In genomic region chr7:129559564-129559963, GRCh38 we compare ENCODE assay signal across 1 cellular context.
A peak's percentile ranks its signal among the peaks of the same experiment; 100 is the strongest.
TF ChIP-seq lines count a peak whose summit lies in the region.

No MANE protein-coding gene starts in this region.

TF ChIP-seq in K562, 482 proteins besides CTCF, POLR2A, EP300 and RAD21 (continued from another document and continues in another):
- TF ChIP-seq CHD7 (IDR thresholded peaks at IDR 0.05; ENCODE audit: low read depth, low read length) (no peak), SNRNP70 (optimal IDR thresholded peaks at IDR 0.05; ENCODE audit: low read depth, low read length) (no peak), IRF2 (CRISPR knock-in tag; IDR thresholded peaks at IDR 0.05) (no peak), DDX20 (tag; IDR thresholded peaks at IDR 0.05; ENCODE audit: low read depth) (no peak), ZNF398 (CRISPR knock-in tag; IDR thresholded peaks at IDR 0.05) (no peak), ZNF436 (CRISPR knock-in tag; IDR thresholded peaks at IDR 0.05) (no peak), IRF1 (CRISPR knock-in tag; IDR thresholded peaks at IDR 0.05; ENCODE audit: borderline replicate concordance) (no peak), MTA1 (IDR thresholded peaks at IDR 0.05; ENCODE audit: borderline replicate concordance) (no peak), SMC3 (conservative IDR thresholded peaks at IDR 0.05; ENCODE audit: insufficient read depth, low read depth, low read length) (no peak), ZNF518B (CRISPR knock-in tag; IDR thresholded peaks at IDR 0.05) (no peak), RAD51 (IDR thresholded peaks at IDR 0.05; ENCODE audit: borderline replicate concordance, low read depth) (no peak), THRB (CRISPR knock-in tag; conservative IDR thresholded peaks at IDR 0.05) (no peak), ESRRA (IDR thresholded peaks at IDR 0.05; ENCODE audit: borderline replicate concordance, low read depth) (no peak), SUPT5H (IDR thresholded peaks at IDR 0.05) (no peak), SREBF2 (CRISPR knock-in tag; IDR thresholded peaks at IDR 0.05) (no peak), RBM39 (optimal IDR thresholded peaks at IDR 0.05; ENCODE audit: low read depth, low read length) (no peak), CREB3 (tag; conservative IDR thresholded peaks at IDR 0.05; ENCODE audit: low read depth) (no peak), POLR2B (IDR thresholded peaks at IDR 0.05; ENCODE audit: low read depth, partially characterized antibody) (no peak), CHD2 (IDR thresholded peaks at IDR 0.05; ENCODE audit: low read depth, low read length) (no peak), CCAR2 (IDR thresholded peaks at IDR 0.05; ENCODE audit: low read depth, low read length) (no peak), TAF7 (tag; IDR thresholded peaks at IDR 0.05) (no peak), SLC30A9 (CRISPR knock-in tag; IDR thresholded peaks at IDR 0.05) (no peak), CEBPG (CRISPR knock-in tag; IDR thresholded peaks at IDR 0.05) (no peak), CEBPG (tag; conservative IDR thresholded peaks at IDR 0.05 in 1 of 2, IDR thresholded peaks at IDR 0.05 in 1 of 2) (no peak), XRCC3 (IDR thresholded peaks at IDR 0.05) (no peak), TEAD4 (IDR thresholded peaks at IDR 0.05; ENCODE audit: low read length) (peak; percentile 89), TEAD4 (CRISPR knock-in tag; IDR thresholded peaks at IDR 0.05; ENCODE audit: borderline replicate concordance) (no peak), SETDB1 (IDR thresholded peaks at IDR 0.05; ENCODE audit: low read length) (no peak), NELFE (IDR thresholded peaks at IDR 0.05; ENCODE audit: insufficient read depth, insufficient read length) (no peak), PHB2 (IDR thresholded peaks at IDR 0.05; ENCODE audit: low read depth) (no peak), GTF2A2 (tag; IDR thresholded peaks at IDR 0.05) (no peak), STAT5B (CRISPR knock-in tag; IDR thresholded peaks at IDR 0.05) (no peak), NR2F6 (CRISPR knock-in tag; IDR thresholded peaks at IDR 0.05) (no peak), JUNB (CRISPR knock-in tag; conservative IDR thresholded peaks at IDR 0.05) (no peak), RFX7 (CRISPR knock-in tag; IDR thresholded peaks at IDR 0.05) (no peak), ZNF274 (IDR thresholded peaks at IDR 0.05; ENCODE audit: borderline replicate concordance, low read depth, low read length) (no peak), TSHZ1 (CRISPR knock-in tag; IDR thresholded peaks at IDR 0.05) (no peak), TRIM28 (IDR thresholded peaks at IDR 0.05) (no peak), YY1 (IDR thresholded peaks at IDR 0.05; ENCODE audit: borderline replicate concordance in 1 of 3, control insufficient read depth in 1 of 3, extremely low read depth in 1 of 3, insufficient read depth in 3 of 3, insufficient read length in 1 of 3, insufficient replicate concordance in 2 of 3, low read depth in 1 of 3, low read length in 2 of 3) (no peak)
